ENCODE assay signal across 10 cellular contexts in the genomic region with DNA sequence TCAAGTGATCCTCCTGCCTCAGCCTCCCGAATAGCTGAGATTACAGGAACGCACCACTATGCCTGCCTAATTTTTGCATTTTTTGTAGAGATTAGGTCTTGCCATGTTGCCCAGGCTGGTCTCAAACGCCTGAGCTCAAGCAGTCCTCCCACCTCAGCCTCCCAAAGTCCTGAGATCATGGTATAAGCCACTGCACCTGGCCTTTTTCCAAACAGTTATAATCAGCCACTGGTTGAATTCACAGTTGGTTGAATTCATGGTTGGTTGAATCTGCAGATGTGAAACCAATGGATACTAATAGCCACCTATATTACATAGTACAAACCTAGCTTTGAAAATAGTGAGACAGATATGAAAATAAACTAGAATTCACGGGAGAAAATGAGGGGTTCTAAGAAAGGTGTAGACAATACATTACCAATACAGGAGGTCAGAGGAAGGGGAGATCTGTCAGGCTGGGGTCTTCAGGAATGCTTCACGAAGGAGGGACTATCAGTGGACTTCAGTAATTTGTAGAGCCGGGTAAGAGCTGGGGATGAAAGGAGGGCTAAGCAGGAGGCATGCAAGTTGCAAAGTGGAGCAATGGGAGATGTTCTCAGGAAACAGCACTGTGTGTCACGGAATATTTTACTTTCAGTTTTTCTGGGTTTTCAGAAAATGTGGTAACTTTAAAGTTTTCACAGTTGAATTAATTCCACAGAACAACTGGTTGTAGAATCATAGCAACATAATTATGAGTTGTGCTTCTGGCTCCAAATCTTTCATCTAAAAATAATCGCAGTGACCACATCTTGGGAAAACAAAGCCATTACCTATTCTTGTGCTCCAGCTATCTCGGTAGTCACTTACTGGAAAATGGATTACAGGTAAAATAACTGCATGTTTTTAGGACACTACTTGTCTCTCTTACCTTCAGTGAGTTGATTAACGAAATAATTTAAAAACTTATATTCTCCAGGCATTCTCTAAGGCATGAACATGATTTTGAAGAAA. TPM values are rescaled to one million over a fixed set of nuclear protein-coding genes. Genes with fewer than 3 reads are reported as not detected.
DNase-seq lines count a peak whose midpoint lies in the region; ATAC-seq, FAIRE-seq and TF ChIP-seq lines count a peak whose summit lies in the region.
"Had no signal": no experiment of that assay in that cellular context is flagged by ENCODE, and none has a peak within 500 bp of the region (broad histone marks: within the 10 kb centered on the region; RNA-seq: fewer than 3 reads in every experiment).

No MANE protein-coding gene starts in this region.

- 47% methylated on average over 10 of the region's 10 CpGs for WGBS in mammary epithelial cell (ENCODE audit: low coverage, missing lambda C conversion rate)

- H3K9ac ChIP-seq in mammary epithelial cell (ENCODE audit: insufficient read depth, low read length): peak overlapping the region; percentile 48

- H3K27me3 Mint-ChIP-seq in stimulated activated memory B cell treated with anti-CD40 and anti-IgM and Interleukin-4, amounts not matched to agents 10 μg/mL and 1 μg/mL and 100 μg/mL, for 72 hours: no peaks in the 10 kb centered on the region
- H3K27me3 Mint-ChIP-seq in Caco-2 (ENCODE audit: insufficient read depth, unreplicated experiment): peaks cover 6% of the 10 kb centered on the region

- H3K27ac ChIP-seq in mammary epithelial cell (ENCODE audit: insufficient read depth, low read depth, low read length): peak overlapping the region; percentile 20
- no peak overlapping the region for H3K27ac ChIP-seq in vagina

- CTCF ChIA-PET in mammary epithelial cell (lab: Charles Lee; ENCODE audit: low non-redundant PET) (no interaction called here), Caco-2 (lab: Charles Lee) (no interaction called here)

- no peaks in the 10 kb centered on the region for H3K9me3 ChIP-seq in mammary epithelial cell (replicated peaks; ENCODE audit: insufficient read depth, low read length)
- H3K9me3 ChIP-seq in vagina: no peaks in the 10 kb centered on the region
- no peaks in the 10 kb centered on the region for H3K9me3 ChIP-seq in Caco-2

- TF ChIP-seq CTCF in mammary epithelial cell (conservative IDR thresholded peaks at IDR 0.05 in 1 of 2, IDR thresholded peaks at IDR 0.05 in 1 of 2; ENCODE audit: extremely low read depth in 1 of 2, insufficient read depth in 1 of 2, low read depth in 1 of 2, low read length in 2 of 2): no peak
- no peak for TF ChIP-seq CTCF in vagina (IDR thresholded peaks at IDR 0.05)
- no peak for TF ChIP-seq CTCF in Caco-2 (IDR thresholded peaks at IDR 0.05; ENCODE audit: insufficient read depth in 1 of 2, low read depth in 1 of 2, low read length in 1 of 2, severe bottlenecking in 1 of 2, unreplicated experiment in 1 of 2)

- H3K79me2 ChIP-seq in mammary epithelial cell (ENCODE audit: insufficient read depth, low read length): peaks cover 4% of the 10 kb centered on the region

- H3K36me3 ChIP-seq in mammary epithelial cell (ENCODE audit: insufficient read depth, low read length): no peaks in the 10 kb centered on the region
- H3K36me3 ChIP-seq in vagina: no peaks in the 10 kb centered on the region
- no peaks in the 10 kb centered on the region for H3K36me3 ChIP-seq in Caco-2 (ENCODE audit: control insufficient read depth, insufficient read depth, low read length)

- H3K4me1 Mint-ChIP-seq in stimulated activated memory B cell treated with anti-CD40 and anti-IgM and Interleukin-4, amounts not matched to agents 10 μg/mL and 1 μg/mL and 100 μg/mL, for 72 hours: peaks cover 51% of the 10 kb centered on the region
- no peaks in the 10 kb centered on the region for H3K4me1 Mint-ChIP-seq in Caco-2 (ENCODE audit: low read depth, unreplicated experiment)

- no TSS peak for BruUV-seq in mammary epithelial cell (replicated peaks; lab: Mats Ljungman, UMichigan)
- no TSS peak for BruUV-seq in Caco-2 (replicated peaks; lab: Mats Ljungman, UMichigan)

- no peak for FAIRE-seq in frontal cortex (lab: Jason Lieb, UNC)

- H3K4me3 ChIP-seq in mammary epithelial cell (replicated peaks in 1 of 3; ENCODE audit: insufficient read depth in 1 of 3, low read depth in 2 of 3, low read length in 3 of 3) (peak overlapping the region; percentile 1 to 49 (median 49)), vagina (no peak overlapping the region), Caco-2 (ENCODE audit: low read depth, low read length) (no peak overlapping the region)

- H3K4me2 ChIP-seq in mammary epithelial cell (ENCODE audit: insufficient read depth, low read depth, low read length): peak overlapping the region; percentile 87

- H4K20me1 ChIP-seq in mammary epithelial cell (ENCODE audit: insufficient read depth, low read length): no peaks in the 10 kb centered on the region

- no peaks in the 10 kb centered on the region for H3K36me3 Mint-ChIP-seq in stimulated activated memory B cell treated with anti-CD40 and anti-IgM and Interleukin-4, amounts not matched to agents 10 μg/mL and 1 μg/mL and 100 μg/mL, for 72 hours
- no peaks in the 10 kb centered on the region for H3K36me3 Mint-ChIP-seq in Caco-2 (ENCODE audit: insufficient read depth, unreplicated experiment)
- H3K36me3 Mint-ChIP-seq: brain had no signal

- no peaks in the 10 kb centered on the region for H3K27me3 ChIP-seq in mammary epithelial cell (ENCODE audit: insufficient read depth, low read length)
- no peaks in the 10 kb centered on the region for H3K27me3 ChIP-seq in vagina
- H3K27me3 ChIP-seq in Caco-2 (replicated peaks; ENCODE audit: control insufficient read depth, insufficient read depth, low read length): no peaks in the 10 kb centered on the region

- dilution Hi-C loops in mammary epithelial cell (cut with HindIII; ENCODE audit: low sequenced_read_pairs): no loop called here

- no peaks in the 10 kb centered on the region for H3K9me3 Mint-ChIP-seq in stimulated activated memory B cell treated with anti-CD40 and anti-IgM and Interleukin-4, amounts not matched to agents 10 μg/mL and 1 μg/mL and 100 μg/mL, for 72 hours
- H3K9me3 Mint-ChIP-seq in Caco-2 (ENCODE audit: unreplicated experiment): no peaks in the 10 kb centered on the region

- H3K4me3 Mint-ChIP-seq in stimulated activated memory B cell treated with anti-CD40 and anti-IgM and Interleukin-4, amounts not matched to agents 10 μg/mL and 1 μg/mL and 100 μg/mL, for 72 hours: peak overlapping the region; percentile 78
- no peak overlapping the region for H3K4me3 Mint-ChIP-seq in Caco-2 (ENCODE audit: unreplicated experiment)
- H3K4me3 Mint-ChIP-seq: brain had no signal

- peak overlapping the region; percentile 80 for H2AFZ ChIP-seq in mammary epithelial cell (ENCODE audit: low read depth, low read length)

- DNase-seq in activated CD4-positive, alpha-beta T cell treated with anti-CD3 and anti-CD28 coated beads for 48 hours: peak; percentile 21
- no peak for DNase-seq in activated CD4-positive, alpha-beta T cell treated with anti-CD3 and anti-CD28 coated beads, Interleukin-2, amount 50 U/mL, for 4 hours
- DNase-seq in mammary epithelial cell: no peak
- DNase-seq in frontal cortex (ENCODE audit: low spot score in 2 of 2): no peak
- DNase-seq in vagina (ENCODE audit: extremely low spot score in 2 of 2): no peak
- DNase-seq in Caco-2: no peak
- DNase-seq: KBM-7 had no signal

- in situ Hi-C loops in mammary epithelial cell (cut with MboI; ENCODE audit: low sequenced_read_pairs in 2 of 2): no loop called here

- TF ChIP-seq POLR2A in vagina (IDR thresholded peaks at IDR 0.05): no peak

- peak; percentile 49 for ATAC-seq in HG02938 (IDR thresholded peaks at IDR 0.05; ENCODE audit: unreplicated experiment)
- ATAC-seq in stimulated activated memory B cell treated with anti-CD40 and anti-IgM and Interleukin-4, amounts not matched to agents 10 μg/mL and 1 μg/mL and 100 μg/mL, for 72 hours: peak; percentile 56

- peak overlapping the region; percentile 85 for H3K27ac Mint-ChIP-seq in stimulated activated memory B cell treated with anti-CD40 and anti-IgM and Interleukin-4, amounts not matched to agents 10 μg/mL and 1 μg/mL and 100 μg/mL, for 72 hours
- H3K27ac Mint-ChIP-seq in Caco-2 (ENCODE audit: unreplicated experiment): no peak overlapping the region
- H3K27ac Mint-ChIP-seq: brain had no signal

- H3K4me1 ChIP-seq in mammary epithelial cell (ENCODE audit: insufficient read depth, low read length) (no peaks in the 10 kb centered on the region), vagina (peaks cover 16% of the 10 kb centered on the region), Caco-2 (no peaks in the 10 kb centered on the region)

- POLR2A ChIA-PET in Caco-2 (lab: Charles Lee): no interaction called here

- intact Hi-C loops in mammary epithelial cell (cut with micrococcal nuclease): no loop called here
- intact Hi-C loops in vagina (cut with DNase I): no loop called here
- intact Hi-C loops in Caco-2 (cut with micrococcal nuclease; ENCODE audit: unreplicated experiment): no loop called here

RNA-seq across cellular contexts. Expression of gene CEP85L, which starts 12.9 kb away (rescaled TPM):
- total RNA-seq in mammary epithelial cell (10 to 100 TPM; 10.6 to 23.3 TPM), frontal cortex (42.4 TPM), vagina (11.8 TPM), Caco-2 (2022) (0.29 and 0.46 TPM in 2 replicates)
- polyA plus RNA-seq in mammary epithelial cell: 2.3 TPM
- 20.8 TPM for polyA minus RNA-seq in mammary epithelial cell

Comparison
In these comparisons a context has a peak if more than half of its experiments do, and no peak if none do; other contexts are left out.
1. H3K4me3 ChIP-seq: peak in mammary epithelial cell (3 of 3); none in vagina (0 of 2) and Caco-2 (single experiment).